1 cellular context compared by ENCODE assay signal in the genomic region with DNA sequence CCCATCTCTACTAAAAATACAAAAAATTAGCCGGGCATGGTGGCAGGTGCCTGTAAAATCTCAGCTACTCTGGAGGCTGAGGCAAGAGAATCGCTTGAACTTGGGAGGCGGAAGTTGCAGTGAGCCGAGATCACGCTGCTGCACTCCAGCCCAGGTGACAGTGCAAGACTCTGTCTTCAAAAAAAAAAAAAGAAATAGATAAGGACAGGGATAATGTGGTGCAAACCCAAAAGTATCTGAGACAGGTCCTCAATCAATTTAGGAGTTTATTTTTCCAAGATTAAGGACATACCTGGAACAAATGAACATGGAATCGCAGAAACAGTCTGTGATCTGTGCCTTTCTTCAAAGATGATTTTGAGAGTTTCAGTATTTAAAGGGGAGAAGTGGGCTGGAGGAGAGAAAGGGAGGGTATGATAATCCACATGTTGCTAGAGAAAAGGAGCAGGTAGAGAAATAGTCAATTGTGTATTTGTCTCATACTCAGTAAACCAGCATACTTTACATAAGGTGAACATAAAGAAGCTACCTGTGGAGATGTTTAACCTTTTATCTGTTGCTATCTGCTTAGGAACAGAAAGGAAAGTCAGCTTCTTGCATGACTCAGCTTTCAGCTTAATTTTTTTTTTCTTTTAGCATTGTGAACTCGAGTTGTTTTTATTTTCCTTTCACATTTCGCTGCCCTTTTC.
TF ChIP-seq lines count a peak whose summit lies in the region.

No MANE protein-coding gene starts in this region.

TF ChIP-seq in K562, 482 proteins besides CTCF, POLR2A, EP300 and RAD21 (continued from another document and continues in another):
- TF ChIP-seq ZNF318 (IDR thresholded peaks at IDR 0.05; ENCODE audit: borderline replicate concordance in 1 of 2, low read depth in 1 of 2) (0 out of 4 replicates have a peak, but pooled peaks of 1 of the 2 experiments have one; percentile 10), ZNF384 (IDR thresholded peaks at IDR 0.05; ENCODE audit: low read depth, low read length) (peak; percentile 93), NONO (IDR thresholded peaks at IDR 0.05; ENCODE audit: low read depth in 2 of 2, low read length in 1 of 2) (no peak), MCM2 (IDR thresholded peaks at IDR 0.05; ENCODE audit: low read depth) (no peak), EGR1 (conservative IDR thresholded peaks at IDR 0.05) (no peak), RBM39 (optimal IDR thresholded peaks at IDR 0.05; ENCODE audit: low read depth, low read length) (no peak), CBFA2T3 (IDR thresholded peaks at IDR 0.05) (peak; percentile 53; the same call in 1 of the 2 replicates), CEBPZ (IDR thresholded peaks at IDR 0.05; ENCODE audit: borderline replicate concordance, low read depth, low read length) (no peak), SP1 (CRISPR knock-in tag; IDR thresholded peaks at IDR 0.05) (no peak), POLR2H (tag; IDR thresholded peaks at IDR 0.05; ENCODE audit: low read depth) (no peak), NR2C2 (CRISPR knock-in tag; IDR thresholded peaks at IDR 0.05) (no peak), NR2C2 (tag; IDR thresholded peaks at IDR 0.05) (peak; percentile 60), ARNT (IDR thresholded peaks at IDR 0.05) (peak in 1 of 2 experiments; percentile 25; a peak in 2 of 4 replicates), BACH1 (tag; IDR thresholded peaks at IDR 0.05) (peak; percentile 76; the same call in 1 of the 2 replicates), TEAD1 (CRISPR knock-in tag; IDR thresholded peaks at IDR 0.05) (0 out of 4 replicates have a peak, but pooled peaks of 1 of the 2 experiments have one; percentile 6), CCNT2 (IDR thresholded peaks at IDR 0.05; ENCODE audit: borderline replicate concordance, extremely low read depth, insufficient read length, low read depth, low read length) (no peak), L3MBTL2 (IDR thresholded peaks at IDR 0.05) (peak; percentile 61), PHF21A (IDR thresholded peaks at IDR 0.05; ENCODE audit: borderline replicate concordance, low read depth) (peak; percentile 73; the same call in 1 of the 2 replicates), TRIM24 (IDR thresholded peaks at IDR 0.05) (0 out of 4 replicates have a peak, but pooled peaks of 1 of the 2 experiments have one; percentile 8), CSDE1 (IDR thresholded peaks at IDR 0.05) (no peak), ZNF707 (CRISPR knock-in tag; conservative IDR thresholded peaks at IDR 0.05) (no peak), NFXL1 (CRISPR knock-in tag; IDR thresholded peaks at IDR 0.05) (no peak), GTF2F1 (IDR thresholded peaks at IDR 0.05; ENCODE audit: low read depth, low read length) (no peak), NCOA6 (IDR thresholded peaks at IDR 0.05) (0 out of 2 replicates have a peak, but pooled peaks have one; percentile 22), ETV6 (IDR thresholded peaks at IDR 0.05; ENCODE audit: borderline replicate concordance in 1 of 2, low read depth in 2 of 2, low read length in 1 of 2) (no peak; a peak in 1 of 4 replicates), ETV6 (CRISPR knock-in tag; IDR thresholded peaks at IDR 0.05; ENCODE audit: borderline replicate concordance) (no peak), NELFE (IDR thresholded peaks at IDR 0.05; ENCODE audit: insufficient read depth, insufficient read length) (no peak), SMARCC2 (IDR thresholded peaks at IDR 0.05; ENCODE audit: low read depth) (peak; percentile 83), FOXJ3 (CRISPR knock-in tag; IDR thresholded peaks at IDR 0.05) (no peak), ZNF79 (CRISPR knock-in tag; IDR thresholded peaks at IDR 0.05; ENCODE audit: low read depth) (no peak), WHSC1 (IDR thresholded peaks at IDR 0.05; ENCODE audit: low read length) (no peak), HNRNPK (IDR thresholded peaks at IDR 0.05; ENCODE audit: low read depth, low read length, poor library complexity, severe bottlenecking) (no peak), TFE3 (CRISPR knock-in tag; IDR thresholded peaks at IDR 0.05) (no peak), ZFP36 (IDR thresholded peaks at IDR 0.05; ENCODE audit: low read depth, low read length, partially characterized antibody) (peak; percentile 22)
- TF ChIP-seq, protein P1, sequence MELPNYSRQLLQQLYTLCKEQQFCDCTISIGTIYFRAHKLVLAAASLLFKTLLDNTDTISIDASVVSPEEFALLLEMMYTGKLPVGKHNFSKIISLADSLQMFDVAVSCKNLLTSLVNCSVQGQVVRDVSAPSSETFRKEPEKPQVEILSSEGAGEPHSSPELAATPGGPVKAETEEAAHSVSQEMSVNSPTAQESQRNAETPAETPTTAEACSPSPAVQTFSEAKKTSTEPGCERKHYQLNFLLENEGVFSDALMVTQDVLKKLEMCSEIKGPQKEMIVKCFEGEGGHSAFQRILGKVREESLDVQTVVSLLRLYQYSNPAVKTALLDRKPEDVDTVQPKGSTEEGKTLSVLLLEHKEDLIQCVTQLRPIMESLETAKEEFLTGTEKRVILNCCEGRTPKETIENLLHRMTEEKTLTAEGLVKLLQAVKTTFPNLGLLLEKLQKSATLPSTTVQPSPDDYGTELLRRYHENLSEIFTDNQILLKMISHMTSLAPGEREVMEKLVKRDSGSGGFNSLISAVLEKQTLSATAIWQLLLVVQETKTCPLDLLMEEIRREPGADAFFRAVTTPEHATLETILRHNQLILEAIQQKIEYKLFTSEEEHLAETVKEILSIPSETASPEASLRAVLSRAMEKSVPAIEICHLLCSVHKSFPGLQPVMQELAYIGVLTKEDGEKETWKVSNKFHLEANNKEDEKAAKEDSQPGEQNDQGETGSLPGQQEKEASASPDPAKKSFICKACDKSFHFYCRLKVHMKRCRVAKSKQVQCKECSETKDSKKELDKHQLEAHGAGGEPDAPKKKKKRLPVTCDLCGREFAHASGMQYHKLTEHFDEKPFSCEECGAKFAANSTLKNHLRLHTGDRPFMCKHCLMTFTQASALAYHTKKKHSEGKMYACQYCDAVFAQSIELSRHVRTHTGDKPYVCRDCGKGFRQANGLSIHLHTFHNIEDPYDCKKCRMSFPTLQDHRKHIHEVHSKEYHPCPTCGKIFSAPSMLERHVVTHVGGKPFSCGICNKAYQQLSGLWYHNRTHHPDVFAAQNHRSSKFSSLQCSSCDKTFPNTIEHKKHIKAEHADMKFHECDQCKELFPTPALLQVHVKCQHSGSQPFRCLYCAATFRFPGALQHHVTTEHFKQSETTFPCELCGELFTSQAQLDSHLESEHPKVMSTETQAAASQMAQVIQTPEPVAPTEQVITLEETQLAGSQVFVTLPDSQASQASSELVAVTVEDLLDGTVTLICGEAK (IDR thresholded peaks at IDR 0.05): peak; percentile 63
- TF ChIP-seq, protein P1 (CRISPR knock-in tag; IDR thresholded peaks at IDR 0.05): no peak
